12 cellular contexts compared by ENCODE assay signal in the genomic region with DNA sequence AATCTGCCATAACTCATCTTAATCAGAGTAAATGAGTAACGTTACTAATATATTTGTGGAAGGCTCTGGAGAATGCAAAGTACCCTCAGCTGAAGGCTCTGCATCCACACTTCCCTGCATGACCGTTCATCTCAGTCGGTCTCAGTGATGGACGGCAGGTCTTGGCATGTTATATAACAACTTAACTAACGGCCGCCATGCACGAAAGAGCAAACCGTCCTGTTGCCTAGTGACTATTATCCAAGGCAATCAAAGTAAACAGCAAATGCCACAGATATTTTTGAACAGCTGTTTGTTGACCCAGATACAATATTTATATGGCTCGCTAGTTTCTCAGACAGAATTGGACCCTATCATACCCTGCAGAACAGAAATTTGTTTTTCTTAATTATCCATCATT.
DNase-seq lines count a peak whose midpoint lies in the region; ATAC-seq, FAIRE-seq and TF ChIP-seq lines count a peak whose summit lies in the region.
"Had no signal": no experiment of that assay in that cellular context is flagged by ENCODE, and none has a peak within 500 bp of the region (broad histone marks: within the 10 kb centered on the region; RNA-seq: fewer than 3 reads in every experiment).

No MANE protein-coding gene starts in this region.

- ATAC-seq in HG02678 (IDR thresholded peaks at IDR 0.05; ENCODE audit: unreplicated experiment) = no peak
- ATAC-seq in GM19324 (IDR thresholded peaks at IDR 0.05; ENCODE audit: low FRiP score, unreplicated experiment) = no peak
- ATAC-seq: naive thymus-derived CD4-positive, alpha-beta T cell had no signal

- in situ Hi-C loops in HAP-1 (cut with MboI; ENCODE audit: low sequenced_read_pairs) = no loop called here

- H3K9me3 ChIP-seq in keratinocyte (ENCODE audit: control insufficient read depth, low read depth, low read length) (no peaks in the 10 kb centered on the region), HAP-1 (no peaks in the 10 kb centered on the region)

- peak; percentile 16 for DNase-seq in AG09309 (ENCODE audit: low read depth)
- DNase-seq in NCI-H1105 (lab: John Stamatoyannopoulos, UW) = peak; percentile 87
- DNase-seq in SHP77 (lab: John Stamatoyannopoulos, UW) = peak; percentile 49 to 82
- no peak for DNase-seq in keratinocyte (ENCODE audit: low read depth, low spot score)
- DNase-seq in superior temporal gyrus (ENCODE audit: extremely low spot score) = no peak
- no peak for DNase-seq in HAP-1 (ENCODE audit: low spot score in 2 of 2)
- DNase-seq: activated gamma-delta T cell treated with Interleukin-2 at 50 U/mL for 16 hours; Kasumi-1; naive thymus-derived CD4-positive, alpha-beta T cell; OCI-M1 had no signal

- no peak overlapping the region for H3K9ac ChIP-seq in keratinocyte (ENCODE audit: control insufficient read depth, extremely low read depth, insufficient read depth, low read length)

- TF ChIP-seq CTCF in AG09309 (IDR thresholded peaks at IDR 0.05; ENCODE audit: control insufficient read depth, insufficient read depth, low read depth, low read length, missing control alignments) (no peak), keratinocyte (optimal IDR thresholded peaks at IDR 0.05 in 1 of 3, IDR thresholded peaks at IDR 0.05 in 1 of 3, conservative IDR thresholded peaks at IDR 0.05 in 1 of 3; ENCODE audit: extremely low read depth in 1 of 3, insufficient read depth in 2 of 3, low read length in 3 of 3) (no peak)

- dilution Hi-C loops in keratinocyte (cut with MboI; ENCODE audit: extremely low pct_ligation_motif_present, low sequenced_read_pairs) = no loop called here

- no peaks in the 10 kb centered on the region for H3K9me1 ChIP-seq in keratinocyte (ENCODE audit: control insufficient read depth, extremely low read depth, insufficient read depth, low read length)

- no peaks in the 10 kb centered on the region for H4K20me1 ChIP-seq in keratinocyte (ENCODE audit: control insufficient read depth, extremely low read depth, insufficient read depth, low read length)

- no peak overlapping the region for H3K27ac ChIP-seq in keratinocyte (ENCODE audit: control insufficient read depth, insufficient read depth, low read length)

- H3K79me2 ChIP-seq in keratinocyte (ENCODE audit: control insufficient read depth, insufficient read depth, low read length) = no peaks in the 10 kb centered on the region

- peak overlapping the region; percentile 8 for H2AFZ ChIP-seq in keratinocyte (ENCODE audit: control insufficient read depth, low read length)

- H3K4me3 ChIP-seq in AG09309 (ENCODE audit: control insufficient read depth, low read depth, low read length) = no peak overlapping the region
- H3K4me3 ChIP-seq in keratinocyte (ENCODE audit: control insufficient read depth in 2 of 3, extremely low read depth in 1 of 3, insufficient read depth in 2 of 3, low read depth in 1 of 3, low read length in 3 of 3) = no peak overlapping the region
- no peak overlapping the region for H3K4me3 ChIP-seq in HAP-1

- H3K27me3 ChIP-seq in keratinocyte (ENCODE audit: control insufficient read depth, extremely low read depth, insufficient read depth, low read length) (no peaks in the 10 kb centered on the region), HAP-1 (ENCODE audit: low read depth) (no peaks in the 10 kb centered on the region)

- no peak overlapping the region for H3K4me2 ChIP-seq in keratinocyte (ENCODE audit: control insufficient read depth, extremely low read depth, insufficient read depth, low read depth, low read length)

- peak; percentile 58 for FAIRE-seq in keratinocyte (lab: Jason Lieb, UNC)

- H3K36me3 ChIP-seq in keratinocyte (ENCODE audit: control insufficient read depth in 2 of 2, extremely low read depth in 1 of 2, insufficient read depth in 2 of 2, low read length in 2 of 2) = no peaks in the 10 kb centered on the region
- H3K36me3 ChIP-seq in HAP-1 (replicated peaks) = no peaks in the 10 kb centered on the region

- H3K4me1 ChIP-seq in keratinocyte (ENCODE audit: control insufficient read depth, extremely low read depth, insufficient read depth, low read length) = peaks cover 2% of the 10 kb centered on the region
- H3K4me1 ChIP-seq in HAP-1 = no peaks in the 10 kb centered on the region

Comparison
In these comparisons a context has a peak if more than half of its experiments do, and no peak if none do; other contexts are left out.
1. DNase-seq: peak in AG09309 (single experiment), NCI-H1105 (single experiment) and SHP77 (2 of 2); none in keratinocyte (single experiment), superior temporal gyrus (single experiment) and HAP-1 (0 of 2).